In the genomic region with DNA sequence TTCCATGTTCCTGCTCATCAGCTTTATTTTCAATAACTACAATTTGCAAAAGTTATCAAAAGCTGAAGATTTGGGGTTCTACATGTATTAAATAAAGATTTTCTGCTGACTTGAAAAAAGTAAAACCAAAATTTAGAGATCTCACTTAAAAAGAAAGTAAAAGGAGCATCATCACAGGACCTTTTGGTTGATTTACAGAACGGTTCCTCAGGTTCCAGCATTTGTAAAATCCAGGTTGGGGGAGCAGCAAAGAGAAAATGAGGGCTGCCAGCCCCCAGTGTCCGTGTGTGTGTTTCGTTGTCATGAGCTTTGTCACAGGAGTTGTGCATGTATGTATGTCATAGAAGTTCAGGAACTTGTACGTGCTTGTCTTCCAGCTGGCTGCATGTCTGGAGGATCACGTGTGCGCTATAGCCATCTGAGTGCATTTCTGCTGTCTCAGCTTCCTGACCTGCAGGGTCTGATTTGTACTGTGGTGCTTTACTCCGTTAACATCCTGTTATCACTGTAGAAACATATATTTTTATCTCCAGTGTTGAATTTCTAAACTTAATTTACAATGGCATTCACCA, we compare ENCODE assay signal across 1 cellular context.
TF ChIP-seq lines count a peak whose summit lies in the region.

No MANE protein-coding gene starts in this region.

TF ChIP-seq in HepG2, 621 proteins besides CTCF, POLR2A, EP300 and RAD21:
- TF ChIP-seq CBX2 (IDR thresholded peaks at IDR 0.05; ENCODE audit: low read depth, low read length) (no peak), CBX2 (CRISPR knock-in tag; IDR thresholded peaks at IDR 0.05; ENCODE audit: low read depth) (no peak), MXI1 (IDR thresholded peaks at IDR 0.05; ENCODE audit: borderline replicate concordance, low read depth, low read length) (no peak), MAFK (conservative IDR thresholded peaks at IDR 0.05 in 1 of 2, IDR thresholded peaks at IDR 0.05 in 1 of 2; ENCODE audit: low read length in 2 of 2) (peak in 1 of 2 experiments; percentile 20; a peak in 1 of 4 replicates), CEBPG (CRISPR knock-in tag; IDR thresholded peaks at IDR 0.05) (no peak), TP53 (CRISPR knock-in tag; conservative IDR thresholded peaks at IDR 0.05) (no peak)
TF ChIP-seq in HepG2: peak in this region for 1.
